ENCODE assay signal across 19 cellular contexts in the genomic region with DNA sequence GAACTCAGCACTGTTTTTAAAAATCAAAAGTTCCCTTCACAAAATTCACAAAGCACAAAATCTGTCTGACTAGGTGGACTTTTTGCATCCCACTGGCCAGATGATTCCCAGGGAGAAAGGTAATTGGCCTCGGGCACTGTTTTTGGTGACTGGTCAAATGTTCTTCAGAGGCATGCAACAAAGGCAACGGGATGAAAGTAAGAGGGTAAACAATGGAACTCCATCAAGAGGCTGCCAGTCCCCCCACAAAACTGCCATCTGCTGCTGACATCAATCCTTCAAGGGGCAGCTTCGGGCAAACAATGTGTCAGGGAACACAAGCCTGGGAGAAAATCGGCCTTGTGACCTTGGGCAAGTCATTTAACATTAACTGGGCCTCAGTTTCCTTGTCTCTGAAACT. TPM values are rescaled to one million over a fixed set of nuclear protein-coding genes. Genes with fewer than 3 reads are reported as not detected.
DNase-seq lines count a peak whose midpoint lies in the region; ATAC-seq and TF ChIP-seq lines count a peak whose summit lies in the region.
"Had no signal": no experiment of that assay in that cellular context is flagged by ENCODE, and none has a peak within 500 bp of the region (broad histone marks: within the 10 kb centered on the region; RNA-seq: fewer than 3 reads in every experiment).

No MANE protein-coding gene starts in this region.

- in situ Hi-C loops in HAP-1 (cut with MboI; ENCODE audit: low sequenced_read_pairs) = no loop called here

- peaks cover 51% of the 10 kb centered on the region for H3K79me2 ChIP-seq in neural progenitor cell (ENCODE audit: low read depth)

- peak overlapping the region; percentile 93 for H3K4me3 Mint-ChIP-seq in neural progenitor cell
- H3K4me3 Mint-ChIP-seq: B cell had no signal

- peak overlapping the region; percentile 83 for H3K4me2 ChIP-seq in neural progenitor cell
- H3K4me2 ChIP-seq: KMS-11 had no signal

- H3K9me3 ChIP-seq in HAP-1 (no peaks in the 10 kb centered on the region), neural progenitor cell (ENCODE audit: low read depth) (no peaks in the 10 kb centered on the region)
- H3K9me3 ChIP-seq: MG63 had no signal

- peaks cover 59% of the 10 kb centered on the region for H3K4me1 Mint-ChIP-seq in neural progenitor cell

- no peaks in the 10 kb centered on the region for H3K27me3 Mint-ChIP-seq in neural progenitor cell (ENCODE audit: insufficient read depth, low read depth)
- H3K27me3 Mint-ChIP-seq: CD4-positive, CD25-positive, alpha-beta regulatory T cell had no signal

- DNase-seq in DMS 273 (lab: John Stamatoyannopoulos, UW; ENCODE audit: unreplicated experiment) (peak; percentile 7), DMS 273 treated with DMSO at 0.1 percent for 48 hours (lab: John Stamatoyannopoulos, UW) (no peak), HAP-1 (ENCODE audit: low spot score in 2 of 2) (peak; percentile 20 to 61), epithelial cell of esophagus (ENCODE audit: low read depth) (no peak), neural progenitor cell (ENCODE audit: low spot score) (peak; percentile 30), NCI-H748 treated with DMSO at 0.1 percent for 48 hours (lab: John Stamatoyannopoulos, UW) (no peak), NCI-H2196 treated with DMSO at 0.1 percent for 48 hours (lab: John Stamatoyannopoulos, UW; ENCODE audit: unreplicated experiment) (no peak)
- DNase-seq: Calu3; CD4-positive, CD25-positive, alpha-beta regulatory T cell; DMS79; MG63; NCI-H1105; NCI-H1694; Right ventricle myocardium superior had no signal

- no peak overlapping the region for H3K9ac ChIP-seq in neural progenitor cell
- H3K9ac ChIP-seq: KMS-11 had no signal

- peaks cover 3% of the 10 kb centered on the region for H3K9me3 Mint-ChIP-seq in neural progenitor cell
- H3K9me3 Mint-ChIP-seq: CD4-positive, CD25-positive, alpha-beta regulatory T cell had no signal

- H3F3A ChIP-seq in neural progenitor cell (ENCODE audit: low read depth) = peaks cover 42% of the 10 kb centered on the region

- H3K27me3 ChIP-seq in HAP-1 (ENCODE audit: low read depth) (no peaks in the 10 kb centered on the region), neural progenitor cell (no peaks in the 10 kb centered on the region)
- H3K27me3 ChIP-seq: MG63 had no signal

- no peak overlapping the region for H3K27ac ChIP-seq in neural progenitor cell
- H3K27ac ChIP-seq: 22Rv1, KMS-11, SK-N-MC had no signal

- peaks cover 32% of the 10 kb centered on the region for H4K20me1 ChIP-seq in neural progenitor cell (ENCODE audit: low read depth)

- H3K4me3 ChIP-seq in HAP-1 (no peak overlapping the region), epithelial cell of esophagus (ENCODE audit: low read length) (peak overlapping the region; percentile 90), neural progenitor cell (peak overlapping the region; percentile 59)
- H3K4me3 ChIP-seq: MG63, SK-N-MC had no signal

- TF ChIP-seq CTCF in epithelial cell of esophagus (IDR thresholded peaks at IDR 0.05; ENCODE audit: insufficient read depth, low read depth, low read length, missing control alignments) = no peak
- no peak for TF ChIP-seq CTCF in neural progenitor cell (IDR thresholded peaks at IDR 0.05)

- H3K4me1 ChIP-seq in HAP-1 (peaks cover 3% of the 10 kb centered on the region), neural progenitor cell (peaks cover 37% of the 10 kb centered on the region)

- H3K36me3 ChIP-seq in HAP-1 (replicated peaks) (no peaks in the 10 kb centered on the region), neural progenitor cell (no peaks in the 10 kb centered on the region)
- H3K36me3 ChIP-seq: MG63 had no signal

- no peak overlapping the region for H2AFZ ChIP-seq in neural progenitor cell (replicated peaks)

- ATAC-seq in HG02623 (IDR thresholded peaks at IDR 0.05; ENCODE audit: unreplicated experiment) = no peak

- H3K36me3 Mint-ChIP-seq in neural progenitor cell = peaks cover 29% of the 10 kb centered on the region

- no peak overlapping the region for H3K27ac Mint-ChIP-seq in neural progenitor cell
- H3K27ac Mint-ChIP-seq: B cell; CD4-positive, CD25-positive, alpha-beta regulatory T cell had no signal

RNA-seq across cellular contexts. Expression of gene SRGAP3, which starts 3.2 kb away (rescaled TPM):
- 35.7 and 59.3 TPM in 2 replicates for total RNA-seq in neural progenitor cell (ENCODE audit: low replicate concordance)

Comparison
In these comparisons a context has a peak if more than half of its experiments do, and no peak if none do; other contexts are left out.
1. DNase-seq: peak in DMS 273 (single experiment), HAP-1 (2 of 2) and neural progenitor cell (single experiment); none in DMS 273 treated with DMSO at 0.1 percent for 48 hours (single experiment), epithelial cell of esophagus (single experiment), NCI-H748 treated with DMSO at 0.1 percent for 48 hours (single experiment) and NCI-H2196 treated with DMSO at 0.1 percent for 48 hours (single experiment).